12 cellular contexts compared by ENCODE assay signal in the genomic region with DNA sequence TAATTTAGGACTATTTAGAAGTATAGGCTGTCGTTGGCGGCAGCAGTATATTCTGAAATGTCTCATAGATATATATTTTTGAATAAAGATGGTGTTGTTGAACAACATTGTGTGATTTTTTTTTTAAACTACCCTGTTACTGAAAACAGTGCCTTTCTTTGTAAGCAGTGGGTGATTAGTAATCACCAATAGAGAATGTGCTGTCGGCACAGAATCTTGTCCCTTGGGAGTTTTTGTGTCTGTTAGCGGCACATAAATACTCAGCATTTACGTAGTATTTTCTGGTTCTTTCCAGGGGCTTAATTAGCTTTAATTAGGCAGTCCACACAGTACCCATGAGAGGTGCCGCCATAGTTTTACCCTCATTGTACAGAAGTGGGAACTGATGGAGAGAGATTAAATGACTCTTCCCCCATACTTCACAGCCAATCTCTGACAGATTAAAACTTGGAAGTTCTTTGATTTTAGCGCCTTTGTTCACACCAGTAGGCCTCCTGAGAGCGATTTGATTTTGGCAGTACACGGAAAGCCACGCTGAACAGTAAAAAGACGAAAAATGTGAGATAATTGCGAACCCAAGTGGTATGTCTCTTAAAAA. TPM values are rescaled to one million over a fixed set of nuclear protein-coding genes. Genes with fewer than 3 reads are reported as not detected.
DNase-seq lines count a peak whose midpoint lies in the region; ATAC-seq and TF ChIP-seq lines count a peak whose summit lies in the region.
"Had no signal": no experiment of that assay in that cellular context is flagged by ENCODE, and none has a peak within 500 bp of the region (broad histone marks: within the 10 kb centered on the region; RNA-seq: fewer than 3 reads in every experiment).

No MANE protein-coding gene starts in this region.

- TF ChIP-seq POLR2A in upper lobe of left lung (IDR thresholded peaks at IDR 0.05), result no peak

- H3K4me1 Mint-ChIP-seq in activated naive CD8-positive, alpha-beta T cell treated with anti-CD3 and anti-CD28 coated beads, Interleukin-2, amount 10 ng/mL, durations not matched to agents 7 days and 5 days, result peaks cover 29% of the 10 kb centered on the region
- peaks cover 36% of the 10 kb centered on the region for H3K4me1 Mint-ChIP-seq in activated naive CD8-positive, alpha-beta T cell treated with anti-CD3 and anti-CD28 coated beads, Interleukin-2, amount 50 U/mL, for 24 hours

- H3K9me3 ChIP-seq in lower lobe of right lung (no peaks in the 10 kb centered on the region), upper lobe of left lung (no peaks in the 10 kb centered on the region)
- H3K9me3 ChIP-seq: mucosa of descending colon, vagina had no signal

- POLR2A ChIA-PET in activated naive CD8-positive, alpha-beta T cell treated with anti-CD3 and anti-CD28 coated beads, Interleukin-2, amount 10 ng/mL, durations not matched to agents 7 days and 5 days (lab: Charles Lee), result no interaction called here

- H3K4me3 ChIP-seq in choroid plexus epithelial cell (ENCODE audit: low read depth, low read length), result no peak overlapping the region
- no peak overlapping the region for H3K4me3 ChIP-seq in lower lobe of right lung
- H3K4me3 ChIP-seq in upper lobe of left lung, result no peak overlapping the region
- H3K4me3 ChIP-seq: mucosa of descending colon, vagina had no signal

- no peaks in the 10 kb centered on the region for H3K9me3 Mint-ChIP-seq in activated naive CD8-positive, alpha-beta T cell treated with anti-CD3 and anti-CD28 coated beads, Interleukin-2, amount 10 ng/mL, durations not matched to agents 7 days and 5 days
- no peaks in the 10 kb centered on the region for H3K9me3 Mint-ChIP-seq in activated naive CD8-positive, alpha-beta T cell treated with anti-CD3 and anti-CD28 coated beads, Interleukin-2, amount 50 U/mL, for 24 hours

- H3K27ac ChIP-seq in lower lobe of right lung (peak overlapping the region; percentile 62), upper lobe of left lung (peak overlapping the region; percentile 31 to 79 (median 54))
- H3K27ac ChIP-seq: vagina had no signal

- H3K27ac Mint-ChIP-seq in activated naive CD8-positive, alpha-beta T cell treated with anti-CD3 and anti-CD28 coated beads, Interleukin-2, amount 10 ng/mL, durations not matched to agents 7 days and 5 days, result peak overlapping the region; percentile 39
- no peak overlapping the region for H3K27ac Mint-ChIP-seq in activated naive CD8-positive, alpha-beta T cell treated with anti-CD3 and anti-CD28 coated beads, Interleukin-2, amount 50 U/mL, for 24 hours

- no peak for ATAC-seq in activated naive CD8-positive, alpha-beta T cell treated with anti-CD3 and anti-CD28 coated beads, Interleukin-2, amount 10 ng/mL, durations not matched to agents 7 days and 5 days (ENCODE audit: low read depth)
- no peak for ATAC-seq in activated naive CD8-positive, alpha-beta T cell treated with anti-CD3 and anti-CD28 coated beads, Interleukin-2, amount 50 U/mL, for 24 hours
- ATAC-seq in lower lobe of right lung, result no peak
- no peak for ATAC-seq in upper lobe of left lung (ENCODE audit: low FRiP score in 2 of 2)
- ATAC-seq in HG02642 (IDR thresholded peaks at IDR 0.05; ENCODE audit: poor library complexity, unreplicated experiment), result no peak

- no peak overlapping the region for H3K4me3 Mint-ChIP-seq in activated naive CD8-positive, alpha-beta T cell treated with anti-CD3 and anti-CD28 coated beads, Interleukin-2, amount 10 ng/mL, durations not matched to agents 7 days and 5 days
- no peak overlapping the region for H3K4me3 Mint-ChIP-seq in activated naive CD8-positive, alpha-beta T cell treated with anti-CD3 and anti-CD28 coated beads, Interleukin-2, amount 50 U/mL, for 24 hours

- TF ChIP-seq CTCF in choroid plexus epithelial cell (conservative IDR thresholded peaks at IDR 0.05; ENCODE audit: low read depth, low read length) (no peak), lower lobe of right lung (IDR thresholded peaks at IDR 0.05) (no peak), upper lobe of left lung (IDR thresholded peaks at IDR 0.05) (no peak)

- peaks cover 42% of the 10 kb centered on the region for H3K36me3 ChIP-seq in lower lobe of right lung
- peaks cover 12 to 34% (median 24%) of the 10 kb centered on the region in 4 donors for H3K36me3 ChIP-seq in upper lobe of left lung

- no peak for DNase-seq in activated naive CD8-positive, alpha-beta T cell treated with anti-CD3 and anti-CD28 coated beads, Interleukin-2, amount 10 ng/mL, durations not matched to agents 7 days and 5 days
- no peak for DNase-seq in activated naive CD8-positive, alpha-beta T cell treated with anti-CD3 and anti-CD28 coated beads, Interleukin-2, amount 50 U/mL, for 24 hours
- DNase-seq in choroid plexus epithelial cell (ENCODE audit: low read depth), result peak; percentile 54
- no peak for DNase-seq in lower lobe of right lung
- DNase-seq in upper lobe of left lung, result no peak
- DNase-seq in NCI-H69 (lab: John Stamatoyannopoulos, UW), result no peak
- DNase-seq in NCI-H2227 treated with DMSO at 0.1 percent for 48 hours (lab: John Stamatoyannopoulos, UW), result no peak
- DNase-seq: anterior cingulate cortex, mucosa of descending colon, NCI-H1048 had no signal

- H3K4me1 ChIP-seq in lower lobe of right lung (peaks cover 47% of the 10 kb centered on the region), upper lobe of left lung (peaks cover 35 to 48% (median 40%) of the 10 kb centered on the region in 4 donors)

- 91% methylated on average over 12 of the region's 12 CpGs for WGBS in upper lobe of left lung, 2 donors

- H3K27me3 ChIP-seq in lower lobe of right lung (ENCODE audit: low read depth), result no peaks in the 10 kb centered on the region
- H3K27me3 ChIP-seq in upper lobe of left lung, result no peaks in the 10 kb centered on the region
- H3K27me3 ChIP-seq: vagina had no signal

- no peak for TF ChIP-seq EP300 in upper lobe of left lung (IDR thresholded peaks at IDR 0.05)

- peaks cover 17% of the 10 kb centered on the region for H3K36me3 Mint-ChIP-seq in activated naive CD8-positive, alpha-beta T cell treated with anti-CD3 and anti-CD28 coated beads, Interleukin-2, amount 10 ng/mL, durations not matched to agents 7 days and 5 days
- peaks cover 20% of the 10 kb centered on the region for H3K36me3 Mint-ChIP-seq in activated naive CD8-positive, alpha-beta T cell treated with anti-CD3 and anti-CD28 coated beads, Interleukin-2, amount 50 U/mL, for 24 hours (ENCODE audit: low read depth)

- no peaks in the 10 kb centered on the region for H3K27me3 Mint-ChIP-seq in activated naive CD8-positive, alpha-beta T cell treated with anti-CD3 and anti-CD28 coated beads, Interleukin-2, amount 10 ng/mL, durations not matched to agents 7 days and 5 days
- H3K27me3 Mint-ChIP-seq in activated naive CD8-positive, alpha-beta T cell treated with anti-CD3 and anti-CD28 coated beads, Interleukin-2, amount 50 U/mL, for 24 hours, result no peaks in the 10 kb centered on the region

- intact Hi-C loops in lower lobe of right lung (cut with DNase I), result no loop called here

RNA-seq across cellular contexts. Expression of gene RPRD1B, which starts 58.8 kb away (rescaled TPM):
- total RNA-seq in activated naive CD8-positive, alpha-beta T cell treated with anti-CD3 and anti-CD28 coated beads, Interleukin-2, amount 10 ng/mL, durations not matched to agents 7 days and 5 days, result 10 to 100 TPM; 39.2 to 41.0 TPM
- total RNA-seq in lower lobe of right lung (25.6 TPM), upper lobe of left lung (10 to 100 TPM; 26.0 to 75.4 (median 29.2) TPM)

RNA-seq across cellular contexts. Expression of gene TTI1, which starts 59.1 kb away (rescaled TPM):
- 10 to 100 TPM; 28.2 TPM for total RNA-seq in activated naive CD8-positive, alpha-beta T cell treated with anti-CD3 and anti-CD28 coated beads, Interleukin-2, amount 10 ng/mL, durations not matched to agents 7 days and 5 days
- total RNA-seq in lower lobe of right lung, result 16.7 TPM
- 10 to 100 TPM; 11.2 to 30.4 (median 15.1) TPM for total RNA-seq in upper lobe of left lung
